In the genomic region with DNA sequence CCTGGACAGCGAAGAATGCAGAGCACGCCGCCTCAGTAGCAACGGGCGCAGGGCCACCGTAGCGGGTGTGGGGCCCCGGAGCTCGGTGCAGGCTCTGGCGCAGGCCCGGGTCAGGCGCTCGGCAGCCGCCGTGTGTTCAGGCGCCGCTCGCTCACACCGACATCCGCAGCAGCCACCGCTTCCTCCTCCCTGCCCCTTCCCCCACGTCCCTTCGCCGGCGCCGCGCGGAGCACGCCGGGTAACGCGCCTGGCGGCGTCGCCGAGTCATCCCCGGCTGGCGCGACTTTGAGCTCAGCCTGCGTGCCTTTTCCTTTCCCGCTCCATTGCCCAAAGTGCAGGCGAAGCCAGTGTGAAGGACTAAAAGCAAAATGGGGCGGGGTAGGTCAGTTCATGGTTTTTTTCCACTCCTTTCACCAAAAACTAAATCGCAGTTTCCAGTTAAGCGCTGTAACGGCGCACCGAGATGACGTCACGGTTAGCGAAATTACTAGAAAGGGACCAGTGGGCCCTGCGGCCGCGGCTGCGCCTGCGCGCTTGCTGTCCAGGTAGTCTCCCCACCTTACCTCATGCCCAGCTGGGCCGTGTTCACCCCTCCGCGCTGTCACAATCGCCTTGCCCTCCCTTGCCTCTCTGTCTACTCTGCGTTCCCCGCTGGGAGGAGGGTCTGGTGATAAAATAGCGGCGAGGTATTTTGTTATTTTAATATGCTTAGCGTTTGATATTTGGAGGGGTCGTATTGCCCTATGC, we compare ENCODE assay signal across 1 cellular context.
A peak's percentile ranks its signal among the peaks of the same experiment; 100 is the strongest.
TF ChIP-seq lines count a peak whose summit lies in the region.

UBQLN1 (minus strand) TSS at position 191 of the 747 bp plus-strand sequence. CDS start 279 bp downstream, outside the sequence.

TF ChIP-seq in HepG2, 621 proteins besides CTCF, POLR2A, EP300 and RAD21 (continued from another document and continues in another):
- TF ChIP-seq ZBTB49 (CRISPR knock-in tag; IDR thresholded peaks at IDR 0.05; ENCODE audit: borderline replicate concordance) (no peak; the same call in 1 of the 2 replicates), ZSCAN29 (CRISPR knock-in tag; conservative IDR thresholded peaks at IDR 0.05) (no peak), GTF2F1 (IDR thresholded peaks at IDR 0.05; ENCODE audit: low read length) (no peak; the same call in 1 of the 2 replicates), ZIK1 (CRISPR knock-in tag; IDR thresholded peaks at IDR 0.05; ENCODE audit: borderline replicate concordance, low read depth) (no peak; the same call in 1 of the 2 replicates), ATF7-NPFF (CRISPR knock-in tag; IDR thresholded peaks at IDR 0.05; ENCODE audit: low read depth) (peak; percentile 48), ZNF263 (CRISPR knock-in tag; IDR thresholded peaks at IDR 0.05) (peak; percentile 58), RXRA (CRISPR knock-in tag; IDR thresholded peaks at IDR 0.05) (no peak; the same call in 1 of the 2 replicates), ZNF616 (CRISPR knock-in tag; IDR thresholded peaks at IDR 0.05; ENCODE audit: low read depth) (0 out of 2 replicates have a peak, but pooled peaks have one; percentile 32), HMG20B (CRISPR knock-in tag; conservative IDR thresholded peaks at IDR 0.05) (no peak), TCF12 (IDR thresholded peaks at IDR 0.05) (no peak), TCF12 (CRISPR knock-in tag; IDR thresholded peaks at IDR 0.05) (peak; percentile 62; the same call in 1 of the 2 replicates), SMAD9 (CRISPR knock-in tag; IDR thresholded peaks at IDR 0.05) (no peak), MTF2 (CRISPR knock-in tag; IDR thresholded peaks at IDR 0.05; ENCODE audit: borderline replicate concordance) (0 out of 2 replicates have a peak, but pooled peaks have one; percentile 21), ZNF563 (CRISPR knock-in tag; IDR thresholded peaks at IDR 0.05) (peak; percentile 84), U2AF1 (optimal IDR thresholded peaks at IDR 0.05; ENCODE audit: low read depth, low read length) (no peak), ZNF17 (CRISPR knock-in tag; IDR thresholded peaks at IDR 0.05) (no peak), ZNF253 (CRISPR knock-in tag; IDR thresholded peaks at IDR 0.05; ENCODE audit: borderline replicate concordance) (peak; percentile 68; the same call in 1 of the 2 replicates), ZNF691 (CRISPR knock-in tag; IDR thresholded peaks at IDR 0.05; ENCODE audit: borderline replicate concordance, low read depth) (peak; percentile 59; the same call in 1 of the 2 replicates), SRSF1 (optimal IDR thresholded peaks at IDR 0.05; ENCODE audit: low read depth, low read length) (no peak), ELK4 (CRISPR knock-in tag; IDR thresholded peaks at IDR 0.05; ENCODE audit: borderline replicate concordance) (no peak), SNAPC4 (CRISPR knock-in tag; IDR thresholded peaks at IDR 0.05) (no peak; the same call in none of the 2 replicates), ZNF749 (CRISPR knock-in tag; IDR thresholded peaks at IDR 0.05; ENCODE audit: borderline replicate concordance) (0 out of 2 replicates have a peak, but pooled peaks have one; percentile 82), SRSF4 (IDR thresholded peaks at IDR 0.05; ENCODE audit: low read depth, low read length, poor library complexity, severe bottlenecking) (no peak), ZNF570 (CRISPR knock-in tag; IDR thresholded peaks at IDR 0.05; ENCODE audit: borderline replicate concordance) (peak; percentile 38; the same call in 1 of the 2 replicates), JUN (CRISPR knock-in tag; IDR thresholded peaks at IDR 0.05) (no peak; the same call in none of the 2 replicates), ZBTB10 (CRISPR knock-in tag; IDR thresholded peaks at IDR 0.05; ENCODE audit: borderline replicate concordance) (no peak), TRIM22 (IDR thresholded peaks at IDR 0.05) (no peak), ZBTB46 (CRISPR knock-in tag; IDR thresholded peaks at IDR 0.05; ENCODE audit: borderline replicate concordance) (no peak), ZFP36L1 (CRISPR knock-in tag; IDR thresholded peaks at IDR 0.05) (peak; percentile 51), ZNF354B (CRISPR knock-in tag; IDR thresholded peaks at IDR 0.05) (no peak), ZFP1 (CRISPR knock-in tag; IDR thresholded peaks at IDR 0.05) (no peak; the same call in 1 of the 2 replicates), RFX3 (CRISPR knock-in tag; IDR thresholded peaks at IDR 0.05) (no peak), FIP1L1 (IDR thresholded peaks at IDR 0.05; ENCODE audit: borderline replicate concordance, insufficient read depth, low read depth, low read length) (no peak)
- TF ChIP-seq, protein P1, sequence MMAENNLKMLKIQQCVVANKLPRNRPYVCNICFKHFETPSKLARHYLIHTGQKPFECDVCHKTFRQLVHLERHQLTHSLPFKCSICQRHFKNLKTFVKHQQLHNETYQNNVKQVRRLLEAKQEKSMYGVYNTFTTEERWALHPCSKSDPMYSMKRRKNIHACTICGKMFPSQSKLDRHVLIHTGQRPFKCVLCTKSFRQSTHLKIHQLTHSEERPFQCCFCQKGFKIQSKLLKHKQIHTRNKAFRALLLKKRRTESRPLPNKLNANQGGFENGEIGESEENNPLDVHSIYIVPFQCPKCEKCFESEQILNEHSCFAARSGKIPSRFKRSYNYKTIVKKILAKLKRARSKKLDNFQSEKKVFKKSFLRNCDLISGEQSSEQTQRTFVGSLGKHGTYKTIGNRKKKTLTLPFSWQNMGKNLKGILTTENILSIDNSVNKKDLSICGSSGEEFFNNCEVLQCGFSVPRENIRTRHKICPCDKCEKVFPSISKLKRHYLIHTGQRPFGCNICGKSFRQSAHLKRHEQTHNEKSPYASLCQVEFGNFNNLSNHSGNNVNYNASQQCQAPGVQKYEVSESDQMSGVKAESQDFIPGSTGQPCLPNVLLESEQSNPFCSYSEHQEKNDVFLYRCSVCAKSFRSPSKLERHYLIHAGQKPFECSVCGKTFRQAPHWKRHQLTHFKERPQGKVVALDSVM (CRISPR knock-in tag; IDR thresholded peaks at IDR 0.05): peak; percentile 73
- TF ChIP-seq, protein P2, sequence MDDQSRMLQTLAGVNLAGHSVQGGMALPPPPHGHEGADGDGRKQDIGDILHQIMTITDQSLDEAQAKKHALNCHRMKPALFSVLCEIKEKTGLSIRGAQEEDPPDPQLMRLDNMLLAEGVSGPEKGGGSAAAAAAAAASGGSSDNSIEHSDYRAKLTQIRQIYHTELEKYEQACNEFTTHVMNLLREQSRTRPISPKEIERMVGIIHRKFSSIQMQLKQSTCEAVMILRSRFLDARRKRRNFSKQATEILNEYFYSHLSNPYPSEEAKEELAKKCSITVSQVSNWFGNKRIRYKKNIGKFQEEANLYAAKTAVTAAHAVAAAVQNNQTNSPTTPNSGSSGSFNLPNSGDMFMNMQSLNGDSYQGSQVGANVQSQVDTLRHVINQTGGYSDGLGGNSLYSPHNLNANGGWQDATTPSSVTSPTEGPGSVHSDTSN (CRISPR knock-in tag; IDR thresholded peaks at IDR 0.05; ENCODE audit: borderline replicate concordance): no peak; the same call in 1 of the 2 replicates
